In genomic region chr12:125418902-125419564, GRCh38 we compare ENCODE assay signal across 17 cellular contexts.
DNase-seq lines count a peak whose midpoint lies in the region; ATAC-seq lines count a peak whose summit lies in the region.
"Had no signal": no experiment of that assay in that cellular context is flagged by ENCODE, and none has a peak within 500 bp of the region (broad histone marks: within the 10 kb centered on the region; RNA-seq: fewer than 3 reads in every experiment).

No MANE protein-coding gene starts in this region.

- DNase-seq in germinal center (ENCODE audit: low spot score): peak; percentile 79
- no peak for DNase-seq in NCI-H748 (lab: John Stamatoyannopoulos, UW; ENCODE audit: unreplicated experiment)
- DNase-seq in T-helper 2 cell treated with Interferon-gamma antibody and Interleukin-4, amounts not matched to agents 5 μg/mL and 100 μg/mL, for 36 hours (ENCODE audit: low spot score): no peak
- no peak for DNase-seq in activated CD8-positive, alpha-beta T cell treated with anti-CD3 and anti-CD28 coated beads, Interleukin-2, amount 10 ng/mL, durations not matched to agents 7 days and 5 days
- DNase-seq in posterior cingulate gyrus: no peak
- DNase-seq: activated CD4-positive, alpha-beta T cell treated with anti-CD3 and anti-CD28 coated beads for 36 hours; activated T-cell treated with anti-CD3 and anti-CD28 coated beads, Interleukin-2, amount 50 U/mL, for 24 hours; DMS53; NCI-H1436; nucleus accumbens had no signal

- H3K4me1 Mint-ChIP-seq in T-helper 2 cell treated with Interferon-gamma antibody and Interleukin-4, amounts not matched to agents 5 μg/mL and 100 μg/mL, for 36 hours (ENCODE audit: low read depth): no peaks in the 10 kb centered on the region
- no peaks in the 10 kb centered on the region for H3K4me1 Mint-ChIP-seq in activated CD8-positive, alpha-beta T cell treated with anti-CD3 and anti-CD28 coated beads, Interleukin-2, amount 10 ng/mL, durations not matched to agents 7 days and 5 days (ENCODE audit: low read depth)
- H3K4me1 Mint-ChIP-seq: activated CD4-positive, alpha-beta T cell treated with anti-CD3 and anti-CD28 coated beads for 36 hours; IgD-negative memory B cell had no signal

- CTCF ChIA-PET in activated CD8-positive, alpha-beta T cell treated with anti-CD3 and anti-CD28 coated beads, Interleukin-2, amount 10 ng/mL, durations not matched to agents 7 days and 5 days (lab: Charles Lee): interaction anchor here (2.1 kb wide), 1 partner anchor 16 kb away, joined by 5 read pairs; no protein-coding TSS in a partner anchor

- H3K4me3 Mint-ChIP-seq in T-helper 2 cell treated with Interferon-gamma antibody and Interleukin-4, amounts not matched to agents 5 μg/mL and 100 μg/mL, for 36 hours: no peak overlapping the region
- no peak overlapping the region for H3K4me3 Mint-ChIP-seq in activated CD8-positive, alpha-beta T cell treated with anti-CD3 and anti-CD28 coated beads, Interleukin-2, amount 10 ng/mL, durations not matched to agents 7 days and 5 days
- H3K4me3 Mint-ChIP-seq: activated CD4-positive, alpha-beta T cell treated with anti-CD3 and anti-CD28 coated beads for 36 hours; activated T-cell treated with anti-CD3 and anti-CD28 coated beads, Interleukin-2, amount 50 U/mL, for 24 hours; IgD-negative memory B cell; stimulated activated naive CD8-positive, alpha-beta T cell treated with anti-CD3 and anti-CD28 coated beads, Interleukin-15, Interleukin-2, amounts not matched to agents 100 ng/mL and 50 ng/mL, for 24 hours; T-helper 1 cell treated with Interleukin-12 subunit alpha and Interleukin-12 subunit beta and Interleukin-4 antibody, amounts not matched to agents 30 μg/mL and 1 μg/mL, for 36 hours had no signal

- H3K27ac Mint-ChIP-seq in T-helper 2 cell treated with Interferon-gamma antibody and Interleukin-4, amounts not matched to agents 5 μg/mL and 100 μg/mL, for 36 hours: no peak overlapping the region
- H3K27ac Mint-ChIP-seq in activated CD8-positive, alpha-beta T cell treated with anti-CD3 and anti-CD28 coated beads, Interleukin-2, amount 10 ng/mL, durations not matched to agents 7 days and 5 days: no peak overlapping the region
- H3K27ac Mint-ChIP-seq: activated CD4-positive, alpha-beta T cell treated with anti-CD3 and anti-CD28 coated beads for 36 hours; activated T-cell treated with anti-CD3 and anti-CD28 coated beads, Interleukin-2, amount 50 U/mL, for 24 hours; stimulated activated naive CD8-positive, alpha-beta T cell treated with anti-CD3 and anti-CD28 coated beads, Interleukin-15, Interleukin-2, amounts not matched to agents 100 ng/mL and 50 ng/mL, for 24 hours; T-helper 1 cell treated with Interleukin-12 subunit alpha and Interleukin-12 subunit beta and Interleukin-4 antibody, amounts not matched to agents 30 μg/mL and 1 μg/mL, for 36 hours had no signal

- POLR2A ChIA-PET in activated CD8-positive, alpha-beta T cell treated with anti-CD3 and anti-CD28 coated beads, Interleukin-2, amount 10 ng/mL, durations not matched to agents 7 days and 5 days (lab: Charles Lee): no interaction called here

- ATAC-seq in GM18867 (IDR thresholded peaks at IDR 0.05; ENCODE audit: unreplicated experiment) (peak; percentile 80), HG02588 (IDR thresholded peaks at IDR 0.05; ENCODE audit: unreplicated experiment) (peak; percentile 83), HG03469 (IDR thresholded peaks at IDR 0.05; ENCODE audit: unreplicated experiment) (peak; percentile 86)
- ATAC-seq in activated CD8-positive, alpha-beta T cell treated with anti-CD3 and anti-CD28 coated beads, Interleukin-2, amount 10 ng/mL, durations not matched to agents 7 days and 5 days: no peak
- ATAC-seq: activated CD4-positive, alpha-beta T cell treated with anti-CD3 and anti-CD28 coated beads for 36 hours; gastroesophageal sphincter had no signal

- H3K27me3 Mint-ChIP-seq in T-helper 2 cell treated with Interferon-gamma antibody and Interleukin-4, amounts not matched to agents 5 μg/mL and 100 μg/mL, for 36 hours (ENCODE audit: low read depth): peaks cover 2% of the 10 kb centered on the region
- no peaks in the 10 kb centered on the region for H3K27me3 Mint-ChIP-seq in activated CD8-positive, alpha-beta T cell treated with anti-CD3 and anti-CD28 coated beads, Interleukin-2, amount 10 ng/mL, durations not matched to agents 7 days and 5 days (ENCODE audit: low read depth)
- H3K27me3 Mint-ChIP-seq: activated CD4-positive, alpha-beta T cell treated with anti-CD3 and anti-CD28 coated beads for 36 hours; activated T-cell treated with anti-CD3 and anti-CD28 coated beads, Interleukin-2, amount 50 U/mL, for 24 hours; stimulated activated naive CD8-positive, alpha-beta T cell treated with anti-CD3 and anti-CD28 coated beads, Interleukin-15, Interleukin-2, amounts not matched to agents 100 ng/mL and 50 ng/mL, for 24 hours had no signal

- no peaks in the 10 kb centered on the region for H3K9me3 Mint-ChIP-seq in T-helper 2 cell treated with Interferon-gamma antibody and Interleukin-4, amounts not matched to agents 5 μg/mL and 100 μg/mL, for 36 hours
- H3K9me3 Mint-ChIP-seq in activated CD8-positive, alpha-beta T cell treated with anti-CD3 and anti-CD28 coated beads, Interleukin-2, amount 10 ng/mL, durations not matched to agents 7 days and 5 days (ENCODE audit: insufficient read depth): no peaks in the 10 kb centered on the region

- intact Hi-C loops in posterior cingulate gyrus (cut with DNase I): no loop called here

- no peaks in the 10 kb centered on the region for H3K36me3 Mint-ChIP-seq in T-helper 2 cell treated with Interferon-gamma antibody and Interleukin-4, amounts not matched to agents 5 μg/mL and 100 μg/mL, for 36 hours (ENCODE audit: low read depth)
- no peaks in the 10 kb centered on the region for H3K36me3 Mint-ChIP-seq in activated CD8-positive, alpha-beta T cell treated with anti-CD3 and anti-CD28 coated beads, Interleukin-2, amount 10 ng/mL, durations not matched to agents 7 days and 5 days (ENCODE audit: low read depth)
